10 cellular contexts compared by ENCODE assay signal in the genomic region with DNA sequence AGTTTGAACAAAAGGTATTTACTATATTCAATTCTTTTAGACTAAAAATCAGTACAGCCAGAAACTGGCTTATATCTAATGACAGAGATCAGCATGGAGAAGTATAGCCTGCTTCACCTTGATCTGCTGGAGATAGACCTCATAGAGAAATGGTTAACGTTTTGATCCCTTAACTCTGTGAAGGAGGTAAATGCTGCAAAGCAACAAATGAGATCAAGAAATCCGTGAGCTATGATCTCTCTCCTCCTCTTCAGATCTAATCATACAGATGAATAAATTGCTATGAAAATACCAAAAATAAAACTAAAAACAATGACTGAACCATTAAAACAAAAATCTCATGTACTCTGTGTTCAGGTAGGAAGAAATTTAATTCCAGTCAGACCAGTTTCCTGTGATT. TPM values are rescaled to one million over a fixed set of nuclear protein-coding genes. Genes with fewer than 3 reads are reported as not detected.
DNase-seq lines count a peak whose midpoint lies in the region; ATAC-seq and TF ChIP-seq lines count a peak whose summit lies in the region.
"Had no signal": no experiment of that assay in that cellular context is flagged by ENCODE, and none has a peak within 500 bp of the region (broad histone marks: within the 10 kb centered on the region; RNA-seq: fewer than 3 reads in every experiment).

No MANE protein-coding gene starts in this region.

- H3K27ac ChIP-seq in heart left ventricle (no peak overlapping the region), RWPE2 (ENCODE audit: poor library complexity, severe bottlenecking) (no peak overlapping the region), tibial nerve (peak overlapping the region in 2 of 4 donors; percentile 34 to 68)
- H3K27ac ChIP-seq: right atrium auricular region had no signal

- TF ChIP-seq POLR2A in heart left ventricle (IDR thresholded peaks at IDR 0.05) (no peak), tibial nerve (IDR thresholded peaks at IDR 0.05) (no peak)

- H3K4me3 ChIP-seq in heart left ventricle = peak overlapping the region in 8 of 12 donors; percentile 19 to 46 (median 36)
- peak overlapping the region; percentile 30 for H3K4me3 ChIP-seq in RWPE2 (ENCODE audit: severe bottlenecking)
- peak overlapping the region; percentile 54 for H3K4me3 ChIP-seq in fibroblast of villous mesenchyme (ENCODE audit: low read depth, low read length)
- peak overlapping the region; percentile 24 to 53 (median 34) for H3K4me3 ChIP-seq in tibial nerve

- no peaks in the 10 kb centered on the region for H3K36me3 ChIP-seq in heart left ventricle
- H3K36me3 ChIP-seq in RWPE2 (ENCODE audit: low read depth) = no peaks in the 10 kb centered on the region
- no peaks in the 10 kb centered on the region for H3K36me3 ChIP-seq in tibial nerve
- H3K36me3 ChIP-seq: right atrium auricular region had no signal

- no peak for TF ChIP-seq EP300 in tibial nerve (IDR thresholded peaks at IDR 0.05)

- DNase-seq in heart left ventricle (no peak), left cardiac atrium (no peak), RWPE2 (ENCODE audit: low spot score) (no peak), fibroblast of villous mesenchyme (ENCODE audit: low read depth) (no peak), tibial nerve (ENCODE audit: low spot score in 2 of 2) (no peak), NCI-H345 treated with DMSO at 0.1 percent for 48 hours (lab: John Stamatoyannopoulos, UW; ENCODE audit: unreplicated experiment) (no peak)
- DNase-seq: trophoblast cell had no signal

- ATAC-seq in heart left ventricle (no peak), left cardiac atrium (no peak), RWPE2 (ENCODE audit: low read depth) (0 out of 3 replicates have a peak, but pooled peaks have one; percentile 31), GM18867 (IDR thresholded peaks at IDR 0.05; ENCODE audit: unreplicated experiment) (no peak), GM18873 (IDR thresholded peaks at IDR 0.05; ENCODE audit: low FRiP score, unreplicated experiment) (no peak)

- 53 to 72% (median 60%) methylated on average over 2 of the region's 2 CpGs for WGBS in heart left ventricle, 4 donors
- 24 to 30% methylated on average over 2 of the region's 2 CpGs for WGBS in tibial nerve, 2 donors

- H3K4me1 ChIP-seq in heart left ventricle (no peaks in the 10 kb centered on the region), RWPE2 (ENCODE audit: insufficient read depth, poor library complexity, severe bottlenecking) (no peaks in the 10 kb centered on the region), tibial nerve (peaks cover 0 to 6% (median 0%) of the 10 kb centered on the region in 4 donors)
- H3K4me1 ChIP-seq: right atrium auricular region had no signal

- peaks cover 0 to 9% (median 0%) of the 10 kb centered on the region in 12 donors for H3K9me3 ChIP-seq in heart left ventricle
- H3K9me3 ChIP-seq in RWPE2 (ENCODE audit: severe bottlenecking) = no peaks in the 10 kb centered on the region
- peaks cover 0 to 6% (median 0%) of the 10 kb centered on the region in 4 donors for H3K9me3 ChIP-seq in tibial nerve
- H3K9me3 ChIP-seq: right atrium auricular region had no signal

- intact Hi-C loops in heart left ventricle (cut with DNase I) (loop anchor here in 1 of 10 donors (10.0 kb wide), 1 partner anchor 55 kb away; no protein-coding TSS in a partner anchor), left cardiac atrium (cut with DNase I) (no loop called here)

- H3K27me3 ChIP-seq in heart left ventricle (no peaks in the 10 kb centered on the region), RWPE2 (ENCODE audit: insufficient read depth, poor library complexity, severe bottlenecking) (no peaks in the 10 kb centered on the region), tibial nerve (no peaks in the 10 kb centered on the region)
- H3K27me3 ChIP-seq: right atrium auricular region had no signal

- TF ChIP-seq CTCF in heart left ventricle (IDR thresholded peaks at IDR 0.05) (no peak), RWPE2 (IDR thresholded peaks at IDR 0.05; ENCODE audit: poor library complexity, severe bottlenecking) (no peak), fibroblast of villous mesenchyme (IDR thresholded peaks at IDR 0.05; ENCODE audit: insufficient read depth, low read depth, low read length) (no peak), tibial nerve (IDR thresholded peaks at IDR 0.05) (no peak)

RNA-seq across cellular contexts. Expression of a gene that starts 42.8 kb away (rescaled TPM):
- total RNA-seq in heart left ventricle (under 1 TPM in 5 of 9 donors, not detected in 4; 0.10 to 0.34 (median 0.16) TPM), left cardiac atrium (under 1 TPM; 0.08 to 0.24 TPM), fibroblast of villous mesenchyme (not detected in 2 replicates), tibial nerve (under 1 TPM; 0.21 to 0.59 (median 0.37) TPM)
- polyA plus RNA-seq in heart left ventricle = under 1 TPM; 0.07 to 0.08 TPM
- total RNA-seq: right atrium auricular region had no signal
